In genomic region chr6:11224252-11224965, GRCh38 we compare ENCODE assay signal across 8 cellular contexts. TPM values are rescaled to one million over a fixed set of nuclear protein-coding genes. Genes with fewer than 3 reads are reported as not detected.
A peak's percentile ranks its signal among the peaks of the same experiment; 100 is the strongest.
DNase-seq lines count a peak whose midpoint lies in the region; ATAC-seq and TF ChIP-seq lines count a peak whose summit lies in the region.

No MANE protein-coding gene starts in this region.

- TF ChIP-seq POLR2A in heart left ventricle (IDR thresholded peaks at IDR 0.05) (no peak), Peyer's patch (IDR thresholded peaks at IDR 0.05) (peak in 1 of 2 donors; percentile 12), prostate gland (IDR thresholded peaks at IDR 0.05) (no peak)

- intact Hi-C loops in heart left ventricle (cut with DNase I) (loop anchor here in 1 of 10 donors (10.0 kb wide), 1 partner anchor 140 kb away; no protein-coding TSS in a partner anchor), cardiac septum (cut with DNase I) (loop anchor here (5.0 kb wide), 1 partner anchor 208 kb away; no protein-coding TSS in a partner anchor), prostate gland (cut with DNase I) (no loop called here)

- WGBS in heart left ventricle, 4 donors = 60 to 65% (median 62%) methylated on average over 9 of the region's 9 CpGs
- 70% methylated on average over 9 of the region's 9 CpGs for WGBS in prostate gland

- H3K36me3 ChIP-seq in heart left ventricle (no peaks in the 10 kb centered on the region), Peyer's patch (no peaks in the 10 kb centered on the region), prostate gland (no peaks in the 10 kb centered on the region)

- H3K4me3 ChIP-seq in heart left ventricle (peak overlapping the region in 9 of 12 donors; percentile 0 to 27 (median 18)), Peyer's patch (no peak overlapping the region), prostate gland (no peak overlapping the region)

- no peak for TF ChIP-seq CTCF in heart left ventricle (IDR thresholded peaks at IDR 0.05)
- no peak for TF ChIP-seq CTCF in Peyer's patch (IDR thresholded peaks at IDR 0.05)
- TF ChIP-seq CTCF in prostate gland (IDR thresholded peaks at IDR 0.05) = no peak

- H3K4me1 ChIP-seq in heart left ventricle (peaks cover 0 to 80% (median 30%) of the 10 kb centered on the region in 12 donors), Peyer's patch (peaks cover 0 to 41% (median 0%) of the 10 kb centered on the region in 4 donors), prostate gland (replicated peaks) (peaks cover 3% of the 10 kb centered on the region)

- H3K27me3 ChIP-seq in heart left ventricle (no peaks in the 10 kb centered on the region), Peyer's patch (no peaks in the 10 kb centered on the region), prostate gland (replicated peaks; ENCODE audit: insufficient read depth) (no peaks in the 10 kb centered on the region)

- no peaks in the 10 kb centered on the region for H3K9me3 ChIP-seq in heart left ventricle
- no peaks in the 10 kb centered on the region for H3K9me3 ChIP-seq in Peyer's patch
- H3K9me3 ChIP-seq in prostate gland = no peaks in the 10 kb centered on the region

- H3K27ac ChIP-seq in heart left ventricle (peak overlapping the region; percentile 34 to 93 (median 78)), Peyer's patch (peak overlapping the region; percentile 13 to 65 (median 44)), prostate gland (peak overlapping the region; percentile 50 to 55)

- ATAC-seq in heart left ventricle = peak in 3 of 4 donors; percentile 3 to 35 (median 32)

- DNase-seq in heart left ventricle (no peak), cardiac septum (ENCODE audit: low spot score) (no peak), Peyer's patch (peak in 2 of 3 donors; percentile 49 to 72), prostate gland (ENCODE audit: low spot score) (no peak), NCI-H1092 treated with DMSO at 0.1 percent for 48 hours (lab: John Stamatoyannopoulos, UW) (no peak), anterior cingulate cortex (lab: John Stamatoyannopoulos, UW) (no peak), SW 1271 (lab: John Stamatoyannopoulos, UW) (no peak)
- peak; percentile 52 for DNase-seq in central memory CD4-positive, alpha-beta T cell

RNA-seq across cellular contexts. Expression of gene NEDD9, which starts 8.1 kb away (rescaled TPM):
- total RNA-seq in heart left ventricle = 10 to 100 TPM; 10.2 to 55.7 (median 20.9) TPM
- 10 to 100 TPM; 13.4 to 21.2 TPM for polyA plus RNA-seq in heart left ventricle
- 14.1 TPM for total RNA-seq in cardiac septum
- 10 to 100 TPM; 63.9 to 97.0 (median 87.5) TPM for total RNA-seq in Peyer's patch
- 10 to 100 TPM; 51.1 to 72.1 TPM for total RNA-seq in prostate gland

Comparison
In these comparisons a context has a peak if more than half of its experiments do, and no peak if none do; other contexts are left out.
1. DNase-seq: peak in Peyer's patch (2 of 3) and central memory CD4-positive, alpha-beta T cell (single experiment); none in heart left ventricle (0 of 5), cardiac septum (single experiment), prostate gland (single experiment), NCI-H1092 treated with DMSO at 0.1 percent for 48 hours (single experiment), anterior cingulate cortex (0 of 58) and SW 1271 (0 of 2).
2. H3K4me3 ChIP-seq: peak in heart left ventricle (9 of 12); none in Peyer's patch (0 of 4) and prostate gland (0 of 2).
3. Peak in every context shown above with its lines, with median percentiles within 50 percentile points of each other: H3K27ac ChIP-seq.